Comparison of ENCODE assay signal across 1 cellular context in genomic region chr15:89528757-89529352, GRCh38.
TF ChIP-seq lines count a peak whose summit lies in the region.

No MANE protein-coding gene starts in this region.

TF ChIP-seq in HepG2, 621 proteins besides CTCF, POLR2A, EP300 and RAD21 (continued from another document):
- TF ChIP-seq MTF1 (CRISPR knock-in tag; IDR thresholded peaks at IDR 0.05) (no peak), HOXA7 (CRISPR knock-in tag; IDR thresholded peaks at IDR 0.05) (no peak), ZNF460 (CRISPR knock-in tag; IDR thresholded peaks at IDR 0.05; ENCODE audit: borderline replicate concordance) (no peak)
- TF ChIP-seq, protein P1, sequence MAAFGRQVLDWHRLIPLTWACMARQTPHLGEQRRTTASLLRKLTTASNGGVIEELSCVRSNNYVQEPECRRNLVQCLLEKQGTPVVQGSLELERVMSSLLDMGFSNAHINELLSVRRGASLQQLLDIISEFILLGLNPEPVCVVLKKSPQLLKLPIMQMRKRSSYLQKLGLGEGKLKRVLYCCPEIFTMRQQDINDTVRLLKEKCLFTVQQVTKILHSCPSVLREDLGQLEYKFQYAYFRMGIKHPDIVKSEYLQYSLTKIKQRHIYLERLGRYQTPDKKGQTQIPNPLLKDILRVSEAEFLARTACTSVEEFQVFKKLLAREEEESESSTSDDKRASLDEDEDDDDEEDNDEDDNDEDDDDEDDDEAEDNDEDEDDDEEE (CRISPR knock-in tag; IDR thresholded peaks at IDR 0.05) = no peak
